1 cellular context compared by ENCODE assay signal in the genomic region with DNA sequence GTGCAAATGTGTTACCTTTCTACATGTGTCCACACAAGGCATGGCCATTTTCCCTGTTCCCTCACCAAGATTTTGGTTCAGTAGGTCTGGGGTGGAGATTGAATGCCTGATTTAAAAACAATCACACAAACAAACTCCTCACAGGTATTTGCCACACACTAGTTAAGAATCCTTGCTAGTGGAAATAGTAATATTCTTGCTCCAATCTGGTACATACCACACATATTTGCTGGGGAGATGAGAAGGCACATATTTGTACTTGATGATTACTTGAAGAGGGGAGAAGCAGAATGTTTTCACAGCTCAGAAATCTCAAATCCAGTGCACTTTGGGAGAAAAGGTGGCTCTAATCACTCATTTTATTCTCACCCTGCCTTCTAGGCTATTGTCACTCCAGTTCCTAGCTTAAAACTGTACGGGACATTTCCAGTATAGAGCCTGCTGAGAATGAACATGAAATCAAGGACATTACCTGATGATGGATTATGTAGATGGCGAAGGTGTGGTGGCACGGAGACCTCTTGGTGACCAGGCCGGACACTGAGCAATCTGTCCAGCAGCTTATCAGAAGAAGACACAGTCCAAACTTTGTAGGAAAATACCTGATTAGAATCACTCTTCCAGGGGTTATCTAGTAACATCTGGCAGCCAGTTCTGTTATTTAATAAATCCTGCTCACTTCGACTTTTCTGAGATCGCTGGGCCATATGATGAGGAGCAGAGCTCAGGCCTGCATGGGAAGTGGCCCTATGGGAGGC.
TF ChIP-seq lines count a peak whose summit lies in the region.

No MANE protein-coding gene starts in this region.

TF ChIP-seq in IMR-90, 13 proteins besides CTCF, POLR2A, EP300 and RAD21:
- TF ChIP-seq BHLHE40 (IDR thresholded peaks at IDR 0.05; ENCODE audit: low read depth, low read length) (no peak), SMC3 (IDR thresholded peaks at IDR 0.05; ENCODE audit: low read depth, low read length) (no peak), FOS (IDR thresholded peaks at IDR 0.05; ENCODE audit: low read depth, low read length) (no peak), MXI1 (IDR thresholded peaks at IDR 0.05; ENCODE audit: borderline replicate concordance, low read depth, low read length) (no peak), CHD1 (IDR thresholded peaks at IDR 0.05; ENCODE audit: low read depth, low read length) (no peak), RCOR1 (IDR thresholded peaks at IDR 0.05; ENCODE audit: insufficient replicate concordance, low read length) (no peak)
